Comparison of ENCODE assay signal across 1 cellular context in genomic region chr12:95538656-95539055, GRCh38.
TF ChIP-seq lines count a peak whose summit lies in the region.

No MANE protein-coding gene starts in this region.

TF ChIP-seq in H1, 55 proteins besides CTCF, POLR2A, EP300 and RAD21:
- TF ChIP-seq CREB1 (IDR thresholded peaks at IDR 0.05) (no peak), TAF7 (optimal IDR thresholded peaks at IDR 0.05; ENCODE audit: borderline replicate concordance, low read depth, low read length) (no peak), KDM5A (IDR thresholded peaks at IDR 0.05; ENCODE audit: low read length) (no peak), RNF2 (IDR thresholded peaks at IDR 0.05; ENCODE audit: borderline replicate concordance, low read depth, low read length, missing control alignments, poor library complexity, severe bottlenecking) (no peak), TCF12 (IDR thresholded peaks at IDR 0.05; ENCODE audit: low read depth, low read length) (no peak)
